Comparison of ENCODE assay signal across 7 cellular contexts in genomic region chrY:12285608-12286007, GRCh38.
"Had no signal": no experiment of that assay in that cellular context is flagged by ENCODE, and none has a peak within 500 bp of the region (broad histone marks: within the 10 kb centered on the region; RNA-seq: fewer than 3 reads in every experiment).

No MANE protein-coding gene starts in this region.

- FAIRE-seq: HepG2 had no signal

- H3K4me3 ChIP-seq: HAP-1 had no signal

- DNase-seq: GOT3, H7, HFFc6 had no signal

- H3K9me3 ChIP-seq: HAP-1 had no signal

- ATAC-seq: HCT116, HepG2 had no signal

- H3K36me3 ChIP-seq: HAP-1 had no signal

- H3K27ac ChIP-seq: HL-60 had no signal

- H3K4me1 ChIP-seq: HAP-1 had no signal
